ENCODE assay signal across 16 cellular contexts in the genomic region with DNA sequence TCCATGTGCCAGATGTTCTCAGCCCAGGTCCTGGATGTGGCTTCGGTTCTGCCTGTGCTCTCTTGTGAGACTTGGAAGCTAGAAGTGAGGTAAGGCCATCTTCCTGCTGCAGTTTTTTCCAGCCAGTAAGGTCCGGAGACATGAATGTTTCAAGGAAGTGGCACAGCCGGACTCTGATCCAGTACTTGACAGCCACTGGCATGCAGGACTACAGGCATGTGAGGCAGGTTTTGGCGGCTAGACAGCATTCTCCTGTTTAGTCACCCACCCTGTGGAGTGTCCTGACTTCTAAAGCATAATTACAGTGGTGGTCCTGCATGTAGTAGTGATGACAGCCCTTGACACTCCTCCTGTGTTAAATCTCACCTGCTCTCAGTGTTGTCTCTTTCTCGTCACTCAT.
"Had no signal": no experiment of that assay in that cellular context is flagged by ENCODE, and none has a peak within 500 bp of the region (broad histone marks: within the 10 kb centered on the region; RNA-seq: fewer than 3 reads in every experiment).

No MANE protein-coding gene starts in this region.

- H3K27ac ChIP-seq: epithelial cell of prostate, stomach, thoracic aorta, vagina had no signal

- H3K9me3 ChIP-seq: stomach, thoracic aorta, vagina had no signal

- H3K9me3 Mint-ChIP-seq: activated CD4-positive, alpha-beta T cell treated with anti-CD3 and anti-CD28 coated beads, Interleukin-2, amount 10 ng/mL, durations not matched to agents 7 days and 5 days; activated naive CD4-positive, alpha-beta T cell treated with anti-CD3 and anti-CD28 coated beads for 36 hours; activated T-helper 17 cell treated with anti-CD3 and anti-CD28 coated beads, Interleukin-2, amount 50 U/mL, for 72 hours; central memory CD8-positive, alpha-beta T cell had no signal

- DNase-seq: activated CD4-positive, alpha-beta T cell treated with anti-CD3 and anti-CD28 coated beads, Interleukin-2, amount 10 ng/mL, durations not matched to agents 7 days and 5 days; activated CD4-positive, CD25-positive, alpha-beta regulatory T cell; activated naive CD4-positive, alpha-beta T cell treated with anti-CD3 and anti-CD28 coated beads for 36 hours; activated T-cell treated with anti-CD3 and anti-CD28 coated beads for 4 hours; cortex of kidney; effector memory CD4-positive, alpha-beta T cell; glutamatergic neuron; stimulated activated CD4-positive, alpha-beta T cell treated with anti-CD3 and anti-CD28 coated beads, Interleukin-4, amount 100 ng/mL, for 24 hours; stomach; T-helper 17 cell had no signal

- H3K4me1 ChIP-seq: vagina had no signal

- H3K36me3 ChIP-seq: stomach, thoracic aorta, vagina had no signal

- H3K4me3 ChIP-seq: stomach, thoracic aorta, vagina had no signal

- H3K27ac Mint-ChIP-seq: activated CD4-positive, alpha-beta T cell treated with anti-CD3 and anti-CD28 coated beads, Interleukin-2, amount 10 ng/mL, durations not matched to agents 7 days and 5 days; activated naive CD4-positive, alpha-beta T cell treated with anti-CD3 and anti-CD28 coated beads for 36 hours; activated T-helper 17 cell treated with anti-CD3 and anti-CD28 coated beads, Interleukin-2, amount 50 U/mL, for 72 hours; T-helper 17 cell had no signal

- ATAC-seq: activated T-helper 17 cell treated with anti-CD3 and anti-CD28 coated beads, Interleukin-2, amount 50 U/mL, for 72 hours; sciatic nerve; T-helper 17 cell had no signal

- H3K27me3 Mint-ChIP-seq: activated CD4-positive, alpha-beta T cell treated with anti-CD3 and anti-CD28 coated beads, Interleukin-2, amount 10 ng/mL, durations not matched to agents 7 days and 5 days; activated T-helper 17 cell treated with anti-CD3 and anti-CD28 coated beads, Interleukin-2, amount 50 U/mL, for 72 hours had no signal

- H3K4me1 Mint-ChIP-seq: activated CD4-positive, alpha-beta T cell treated with anti-CD3 and anti-CD28 coated beads, Interleukin-2, amount 10 ng/mL, durations not matched to agents 7 days and 5 days; activated T-helper 17 cell treated with anti-CD3 and anti-CD28 coated beads, Interleukin-2, amount 50 U/mL, for 72 hours; central memory CD8-positive, alpha-beta T cell had no signal

- H3K27me3 ChIP-seq: stomach, vagina had no signal

- H3K4me3 Mint-ChIP-seq: activated CD4-positive, alpha-beta T cell treated with anti-CD3 and anti-CD28 coated beads, Interleukin-2, amount 10 ng/mL, durations not matched to agents 7 days and 5 days; activated naive CD4-positive, alpha-beta T cell treated with anti-CD3 and anti-CD28 coated beads for 36 hours; activated T-helper 17 cell treated with anti-CD3 and anti-CD28 coated beads, Interleukin-2, amount 50 U/mL, for 72 hours; central memory CD8-positive, alpha-beta T cell; T-helper 17 cell had no signal
